In genomic region chr4:149755969-149756368, GRCh38 we compare ENCODE assay signal across 8 cellular contexts. TPM values are rescaled to one million over a fixed set of nuclear protein-coding genes. Genes with fewer than 3 reads are reported as not detected.
"Had no signal": no experiment of that assay in that cellular context is flagged by ENCODE, and none has a peak within 500 bp of the region (broad histone marks: within the 10 kb centered on the region; RNA-seq: fewer than 3 reads in every experiment).

No MANE protein-coding gene starts in this region.

- H3K9me3 Mint-ChIP-seq: IgD-negative memory B cell had no signal

- H3K4me3 ChIP-seq: K562 had no signal

- DNase-seq: IMR-90, KBM-7 had no signal

- H3K4me3 Mint-ChIP-seq: IgD-negative memory B cell had no signal

- H3K27ac ChIP-seq: HL-60 had no signal

- H3K36me3 Mint-ChIP-seq: IgD-negative memory B cell had no signal

- H3K27me3 Mint-ChIP-seq: IgD-negative memory B cell had no signal

- ATAC-seq: HepG2, K562 had no signal

- H3K4me1 Mint-ChIP-seq: IgD-negative memory B cell had no signal

- H3K27ac Mint-ChIP-seq: IgD-negative memory B cell had no signal

RNA-seq across cellular contexts. Expression of gene IQCM, which starts 59.7 kb away (rescaled TPM):
- total RNA-seq: HepG2, HT-29, HT1080, IMR-90, K562 had no signal
